19 cellular contexts compared by ENCODE assay signal in genomic region chr1:180646093-180646492, GRCh38.
"Had no signal": no experiment of that assay in that cellular context is flagged by ENCODE, and none has a peak within 500 bp of the region (broad histone marks: within the 10 kb centered on the region; RNA-seq: fewer than 3 reads in every experiment).

No MANE protein-coding gene starts in this region.

- H3K27ac ChIP-seq: epithelial cell of prostate, esophagus squamous epithelium, gastroesophageal sphincter, left lung, lower lobe of right lung, neural progenitor cell, ovary, right atrium auricular region had no signal

- H3K4me3 Mint-ChIP-seq: dendritic cell treated with granulocyte-macrophage colony-stimulating factor and Interleukin-4, amounts not matched to agents 40 ng/mL and 50 ng/mL, for 4 days; immature natural killer cell; memory B cell; mesothelial cell of epicardium; natural killer cell; neural progenitor cell had no signal

- ATAC-seq: effector memory CD8-positive, alpha-beta T cell; gastroesophageal sphincter; left lung; lower lobe of right lung; natural killer cell had no signal

- H3K36me3 Mint-ChIP-seq: immature natural killer cell, natural killer cell had no signal

- DNase-seq: effector memory CD8-positive, alpha-beta T cell; esophagus squamous epithelium; foreskin fibroblast; immature natural killer cell; left lung; lower lobe of right lung; natural killer cell; nucleus accumbens; ovary; small intestine; stimulated activated CD4-positive, alpha-beta T cell treated with anti-CD3 and anti-CD28 coated beads, Interleukin-12 subunit alpha, Interleukin-12 subunit beta, amount 100 ng/mL, for 4 hours; stimulated activated naive CD4-positive, alpha-beta T cell treated with Interleukin-2 at 50 U/mL for 16 hours had no signal

- H3K4me1 ChIP-seq: left lung had no signal

- H2AFZ ChIP-seq: neural progenitor cell had no signal

- H3K4me2 ChIP-seq: neural progenitor cell had no signal

- H3K9me3 ChIP-seq: esophagus squamous epithelium, gastroesophageal sphincter, left lung, lower lobe of right lung, ovary, right atrium auricular region had no signal

- H3K27me3 ChIP-seq: esophagus squamous epithelium, gastroesophageal sphincter, left lung, neural progenitor cell, ovary, right atrium auricular region had no signal

- H3K27ac Mint-ChIP-seq: dendritic cell treated with granulocyte-macrophage colony-stimulating factor and Interleukin-4, amounts not matched to agents 40 ng/mL and 50 ng/mL, for 4 days; immature natural killer cell; memory B cell; mesothelial cell of epicardium; natural killer cell; neural progenitor cell had no signal

- H3K4me1 Mint-ChIP-seq: neural progenitor cell had no signal

- H3K27me3 Mint-ChIP-seq: dendritic cell treated with granulocyte-macrophage colony-stimulating factor and Interleukin-4, amounts not matched to agents 40 ng/mL and 50 ng/mL, for 4 days; effector memory CD8-positive, alpha-beta T cell; memory B cell had no signal

- H3K9me3 Mint-ChIP-seq: dendritic cell treated with granulocyte-macrophage colony-stimulating factor and Interleukin-4, amounts not matched to agents 40 ng/mL and 50 ng/mL, for 4 days; effector memory CD8-positive, alpha-beta T cell; immature natural killer cell; memory B cell; mesothelial cell of epicardium; natural killer cell had no signal

- H3K4me3 ChIP-seq: esophagus squamous epithelium, gastroesophageal sphincter, left lung, lower lobe of right lung, neural progenitor cell, ovary, right atrium auricular region had no signal

- H3K9ac ChIP-seq: neural progenitor cell had no signal

- H3K36me3 ChIP-seq: esophagus squamous epithelium, left lung, lower lobe of right lung, neural progenitor cell, ovary, right atrium auricular region had no signal
